1 cellular context compared by ENCODE assay signal in the genomic region with DNA sequence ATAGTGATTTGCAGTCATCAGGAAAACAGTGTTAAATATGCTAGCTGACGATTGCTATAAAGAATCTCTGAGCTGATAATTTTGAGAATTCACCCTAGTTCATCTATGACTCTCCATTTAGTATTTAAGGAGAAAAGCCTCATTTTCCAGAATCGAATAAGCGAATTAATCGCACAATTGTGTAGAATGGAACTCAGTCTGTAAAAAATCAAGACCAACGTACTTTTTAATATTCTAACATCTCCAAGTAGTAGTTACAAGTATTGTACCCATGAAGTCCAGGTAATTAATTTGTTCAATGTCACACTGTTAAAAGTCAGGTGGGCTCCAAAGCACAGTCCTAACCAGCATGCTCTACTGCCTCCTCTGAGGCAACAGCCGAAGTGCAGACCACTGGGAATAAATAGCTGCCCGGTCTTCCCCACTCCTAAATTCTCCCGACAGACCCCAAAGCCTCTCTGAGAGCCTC.
TF ChIP-seq lines count a peak whose summit lies in the region.

No MANE protein-coding gene starts in this region.

TF ChIP-seq in GM12878, 131 proteins besides CTCF, POLR2A, EP300 and RAD21:
- TF ChIP-seq, protein P1, sequence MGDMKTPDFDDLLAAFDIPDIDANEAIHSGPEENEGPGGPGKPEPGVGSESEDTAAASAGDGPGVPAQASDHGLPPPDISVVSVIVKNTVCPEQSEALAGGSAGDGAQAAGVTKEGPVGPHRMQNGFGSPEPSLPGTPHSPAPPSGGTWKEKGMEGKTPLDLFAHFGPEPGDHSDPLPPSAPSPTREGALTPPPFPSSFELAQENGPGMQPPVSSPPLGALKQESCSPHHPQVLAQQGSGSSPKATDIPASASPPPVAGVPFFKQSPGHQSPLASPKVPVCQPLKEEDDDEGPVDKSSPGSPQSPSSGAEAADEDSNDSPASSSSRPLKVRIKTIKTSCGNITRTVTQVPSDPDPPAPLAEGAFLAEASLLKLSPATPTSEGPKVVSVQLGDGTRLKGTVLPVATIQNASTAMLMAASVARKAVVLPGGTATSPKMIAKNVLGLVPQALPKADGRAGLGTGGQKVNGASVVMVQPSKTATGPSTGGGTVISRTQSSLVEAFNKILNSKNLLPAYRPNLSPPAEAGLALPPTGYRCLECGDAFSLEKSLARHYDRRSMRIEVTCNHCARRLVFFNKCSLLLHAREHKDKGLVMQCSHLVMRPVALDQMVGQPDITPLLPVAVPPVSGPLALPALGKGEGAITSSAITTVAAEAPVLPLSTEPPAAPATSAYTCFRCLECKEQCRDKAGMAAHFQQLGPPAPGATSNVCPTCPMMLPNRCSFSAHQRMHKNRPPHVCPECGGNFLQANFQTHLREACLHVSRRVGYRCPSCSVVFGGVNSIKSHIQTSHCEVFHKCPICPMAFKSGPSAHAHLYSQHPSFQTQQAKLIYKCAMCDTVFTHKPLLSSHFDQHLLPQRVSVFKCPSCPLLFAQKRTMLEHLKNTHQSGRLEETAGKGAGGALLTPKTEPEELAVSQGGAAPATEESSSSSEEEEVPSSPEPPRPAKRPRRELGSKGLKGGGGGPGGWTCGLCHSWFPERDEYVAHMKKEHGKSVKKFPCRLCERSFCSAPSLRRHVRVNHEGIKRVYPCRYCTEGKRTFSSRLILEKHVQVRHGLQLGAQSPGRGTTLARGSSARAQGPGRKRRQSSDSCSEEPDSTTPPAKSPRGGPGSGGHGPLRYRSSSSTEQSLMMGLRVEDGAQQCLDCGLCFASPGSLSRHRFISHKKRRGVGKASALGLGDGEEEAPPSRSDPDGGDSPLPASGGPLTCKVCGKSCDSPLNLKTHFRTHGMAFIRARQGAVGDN (IDR thresholded peaks at IDR 0.05), result peak; percentile 86; the same call in 1 of the 2 replicates
- TF ChIP-seq NRF1 (conservative IDR thresholded peaks at IDR 0.05; ENCODE audit: low read depth, low read length) (no peak), NFIC (IDR thresholded peaks at IDR 0.05; ENCODE audit: low read depth, low read length) (peak; percentile 14; the same call in 1 of the 2 replicates), SKIL (IDR thresholded peaks at IDR 0.05; ENCODE audit: low read depth, poor library complexity, severe bottlenecking) (peak; percentile 8), ETV6 (conservative IDR thresholded peaks at IDR 0.05 in 1 of 2, IDR thresholded peaks at IDR 0.05 in 1 of 2; ENCODE audit: borderline replicate concordance in 1 of 2, low read depth in 1 of 2) (0 out of 4 replicates have a peak, but pooled peaks of 1 of the 2 experiments have one; percentile 14), RUNX3 (IDR thresholded peaks at IDR 0.05; ENCODE audit: low read length) (peak; percentile 37; the same call in 1 of the 2 replicates), SMAD5 (IDR thresholded peaks at IDR 0.05; ENCODE audit: low read depth) (peak; percentile 37; the same call in 1 of the 2 replicates), ZBTB40 (IDR thresholded peaks at IDR 0.05; ENCODE audit: borderline replicate concordance) (no peak)
- TF ChIP-seq, protein P2, sequence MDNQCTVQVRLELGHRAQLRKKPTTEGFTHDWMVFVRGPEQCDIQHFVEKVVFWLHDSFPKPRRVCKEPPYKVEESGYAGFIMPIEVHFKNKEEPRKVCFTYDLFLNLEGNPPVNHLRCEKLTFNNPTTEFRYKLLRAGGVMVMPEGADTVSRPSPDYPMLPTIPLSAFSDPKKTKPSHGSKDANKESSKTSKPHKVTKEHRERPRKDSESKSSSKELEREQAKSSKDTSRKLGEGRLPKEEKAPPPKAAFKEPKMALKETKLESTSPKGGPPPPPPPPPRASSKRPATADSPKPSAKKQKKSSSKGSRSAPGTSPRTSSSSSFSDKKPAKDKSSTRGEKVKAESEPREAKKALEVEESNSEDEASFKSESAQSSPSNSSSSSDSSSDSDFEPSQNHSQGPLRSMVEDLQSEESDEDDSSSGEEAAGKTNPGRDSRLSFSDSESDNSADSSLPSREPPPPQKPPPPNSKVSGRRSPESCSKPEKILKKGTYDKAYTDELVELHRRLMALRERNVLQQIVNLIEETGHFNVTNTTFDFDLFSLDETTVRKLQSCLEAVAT (IDR thresholded peaks at IDR 0.05), result peak; percentile 58
